ENCODE assay signal across 12 cellular contexts in the genomic region with DNA sequence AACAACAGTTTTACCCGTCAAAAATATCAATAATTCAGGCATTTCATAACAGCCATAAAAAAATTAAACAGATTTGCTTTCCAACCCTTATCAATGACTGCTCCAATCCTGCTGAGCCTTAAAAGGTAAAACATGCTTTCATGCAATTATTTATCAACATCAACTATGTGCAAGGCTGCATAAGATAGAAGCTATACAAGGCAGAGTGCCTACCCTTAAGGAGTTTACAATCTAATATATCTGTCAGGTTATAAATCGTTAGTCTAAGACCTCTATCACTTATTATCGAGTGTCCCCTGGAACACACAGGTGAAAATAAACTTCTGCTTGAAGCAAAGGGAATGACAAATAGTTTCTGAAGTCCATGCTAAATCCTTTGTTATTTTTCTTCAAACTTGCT. TPM values are rescaled to one million over a fixed set of nuclear protein-coding genes. Genes with fewer than 3 reads are reported as not detected.
DNase-seq lines count a peak whose midpoint lies in the region; ATAC-seq, FAIRE-seq and TF ChIP-seq lines count a peak whose summit lies in the region.
"Had no signal": no experiment of that assay in that cellular context is flagged by ENCODE, and none has a peak within 500 bp of the region (broad histone marks: within the 10 kb centered on the region; RNA-seq: fewer than 3 reads in every experiment).

No MANE protein-coding gene starts in this region.

- H3K27ac Mint-ChIP-seq in endodermal cell (no peak overlapping the region), type B pancreatic cell (peak overlapping the region; percentile 93)

- no peak overlapping the region for H4K5ac ChIP-seq in mesendoderm (ENCODE audit: low read length)

- no peak overlapping the region for H2BK5ac ChIP-seq in mesendoderm (ENCODE audit: low read length)

- no peaks in the 10 kb centered on the region for H3K9me2 ChIP-seq in PC-3 (replicated peaks; ENCODE audit: low read length)

- no peak for FAIRE-seq in HTR-8/SVneo (lab: Jason Lieb, UNC)
- FAIRE-seq: GM19239 had no signal

- H3K4me3 ChIP-seq in PC-3 (ENCODE audit: low read length) (peak overlapping the region; percentile 98), endodermal cell (ENCODE audit: low read length) (peak overlapping the region; percentile 97), mesendoderm (ENCODE audit: low read length) (no peak overlapping the region)

- TF ChIP-seq CTCF in PC-3 (conservative IDR thresholded peaks at IDR 0.05; ENCODE audit: low read depth, low read length) = no peak
- no peak for TF ChIP-seq CTCF in endodermal cell (conservative IDR thresholded peaks at IDR 0.05)
- TF ChIP-seq CTCF in type B pancreatic cell (conservative IDR thresholded peaks at IDR 0.05) = no peak

- H2BK120ac ChIP-seq in mesendoderm (ENCODE audit: low read depth, low read length) = no peak overlapping the region

- H3K18ac ChIP-seq in mesendoderm (ENCODE audit: low read length) = no peak overlapping the region

- no TSS peak for BruUV-seq in PC-3 (replicated peaks; lab: Mats Ljungman, UMichigan)

- WGBS in endodermal cell (ENCODE audit: insufficient coverage in 1 of 2, insufficient read length in 1 of 2), 2 experiments = 75 to 83% methylated on average over 2 to 3 of the region's 3 CpGs
- WGBS in mesendoderm (ENCODE audit: extremely low coverage, insufficient coverage, low lambda C conversion rate) = no CpG with 5 or more reads among the region's 3 CpGs

- POLR2A ChIA-PET in PC-3 (lab: Charles Lee; ENCODE audit: unreplicated experiment) = interaction anchor here (0.7 to 1.1 kb wide), 3 partner anchors 170 to 189 kb away, joined by 3 to 5 read pairs (median 3); no protein-coding TSS in a partner anchor

- H3K36me3 ChIP-seq in PC-3 (ENCODE audit: low read depth, low read length) (peaks cover 58% of the 10 kb centered on the region), endodermal cell (ENCODE audit: control insufficient read depth, insufficient read depth, low read length) (peaks cover 15% of the 10 kb centered on the region), mesendoderm (ENCODE audit: control insufficient read depth, insufficient read depth, low read length) (no peaks in the 10 kb centered on the region)
- H3K36me3 ChIP-seq: spleen had no signal

- no peak overlapping the region for H2AFZ ChIP-seq in PC-3 (ENCODE audit: low read length)

- H3K4ac ChIP-seq in mesendoderm (ENCODE audit: low read depth, low read length) = no peak overlapping the region

- no peak overlapping the region for H4K8ac ChIP-seq in mesendoderm (ENCODE audit: low read depth, low read length)

- no peak overlapping the region for H2AK5ac ChIP-seq in mesendoderm (ENCODE audit: low read length)

- H3K9me3 ChIP-seq in PC-3 (ENCODE audit: low read length) (no peaks in the 10 kb centered on the region), endodermal cell (ENCODE audit: control insufficient read depth, low read length) (no peaks in the 10 kb centered on the region)
- H3K9me3 ChIP-seq: spleen had no signal

- peak overlapping the region; percentile 85 for H3K4me3 Mint-ChIP-seq in endodermal cell
- H3K4me3 Mint-ChIP-seq in type B pancreatic cell = peak overlapping the region; percentile 90

- H3K27me3 ChIP-seq in PC-3 (ENCODE audit: low read length) (no peaks in the 10 kb centered on the region), endodermal cell (ENCODE audit: control insufficient read depth, insufficient read depth, low read length, poor library complexity, severe bottlenecking) (no peaks in the 10 kb centered on the region), mesendoderm (ENCODE audit: insufficient read depth, low read length, poor library complexity) (no peaks in the 10 kb centered on the region)

- H2BK15ac ChIP-seq in mesendoderm (replicated peaks; ENCODE audit: low read depth) = no peak overlapping the region

- no peak for ATAC-seq in PC-3
- ATAC-seq in GM21526 (IDR thresholded peaks at IDR 0.05; ENCODE audit: low FRiP score, unreplicated experiment) = no peak

- no peaks in the 10 kb centered on the region for H3K79me1 ChIP-seq in mesendoderm (ENCODE audit: low read length)

- intact Hi-C loops in PC-3 (cut with micrococcal nuclease) = no loop called here

- H3K4me1 Mint-ChIP-seq in endodermal cell (peaks cover 66% of the 10 kb centered on the region), type B pancreatic cell (ENCODE audit: unreplicated experiment) (peaks cover 70% of the 10 kb centered on the region)

- H3K23ac ChIP-seq in mesendoderm (ENCODE audit: low read length) = no peak overlapping the region

- H3K27ac ChIP-seq in PC-3 (ENCODE audit: low read length) = peak overlapping the region; percentile 68
- no peak overlapping the region for H3K27ac ChIP-seq in endodermal cell (ENCODE audit: low read depth, low read length)
- H3K27ac ChIP-seq in mesendoderm (ENCODE audit: low read depth, low read length) = no peak overlapping the region

- H3K27me3 Mint-ChIP-seq in endodermal cell (ENCODE audit: insufficient read depth) (no peaks in the 10 kb centered on the region), type B pancreatic cell (peaks cover 4% of the 10 kb centered on the region)

- H3K9me3 Mint-ChIP-seq in endodermal cell (no peaks in the 10 kb centered on the region), type B pancreatic cell (no peaks in the 10 kb centered on the region)
- H3K9me3 Mint-ChIP-seq: stimulated activated naive CD8-positive, alpha-beta T cell treated with anti-CD3 and anti-CD28 coated beads, Interleukin-15, Interleukin-2, amounts not matched to agents 100 ng/mL and 50 ng/mL, for 24 hours had no signal

- peaks cover 5% of the 10 kb centered on the region for H3K36me3 Mint-ChIP-seq in endodermal cell (ENCODE audit: low read depth)
- H3K36me3 Mint-ChIP-seq in type B pancreatic cell = peaks cover 24% of the 10 kb centered on the region

- H3K4me2 ChIP-seq in PC-3 (ENCODE audit: low read length) = peak overlapping the region; percentile 98
- no peak overlapping the region for H3K4me2 ChIP-seq in mesendoderm (ENCODE audit: low read length)

- DNase-seq in PC-3 (peak; percentile 1), endodermal cell (no peak), myocyte (ENCODE audit: low read depth) (peak; percentile 19), type B pancreatic cell (ENCODE audit: extremely low spot score, unreplicated experiment) (no peak), mesendoderm (no peak), NOMO-1 treated with dmso at 0.1 percent for 144 hours (lab: John Stamatoyannopoulos, UW; ENCODE audit: unreplicated experiment) (no peak), HTR-8/SVneo (ENCODE audit: insufficient read length, low spot score) (no peak)
- DNase-seq: NCI-H1105, spleen had no signal

- peaks cover 20% of the 10 kb centered on the region for H3F3A ChIP-seq in PC-3 (ENCODE audit: low read length, unreplicated experiment)

- H3K56ac ChIP-seq in mesendoderm (ENCODE audit: low read length) = no peak overlapping the region

- H4K20me1 ChIP-seq in PC-3 (ENCODE audit: low read length) = peaks cover 62% of the 10 kb centered on the region

- CTCF ChIA-PET in PC-3 (lab: Charles Lee) = no interaction called here

- H3K79me2 ChIP-seq in PC-3 (ENCODE audit: low read length) (peaks cover 76% of the 10 kb centered on the region), mesendoderm (ENCODE audit: control insufficient read depth, insufficient read depth, low read length) (peaks cover 47% of the 10 kb centered on the region)

- peaks cover 72% of the 10 kb centered on the region for H3K4me1 ChIP-seq in PC-3 (ENCODE audit: insufficient read depth, low read length)
- peaks cover 3% of the 10 kb centered on the region for H3K4me1 ChIP-seq in endodermal cell (ENCODE audit: control insufficient read depth, insufficient read depth, low read length)
- peaks cover 9% of the 10 kb centered on the region for H3K4me1 ChIP-seq in mesendoderm (ENCODE audit: control insufficient read depth, low read depth, low read length)

- H3K9ac ChIP-seq in PC-3 (ENCODE audit: low read length) (peak overlapping the region; percentile 90), endodermal cell (ENCODE audit: extremely low read depth, low read length, poor library complexity, severe bottlenecking) (peak overlapping the region; percentile 86), mesendoderm (ENCODE audit: low read length) (no peak overlapping the region)

RNA-seq across cellular contexts. Expression of a gene that starts 1.8 kb away (rescaled TPM):
- total RNA-seq in PC-3 (2014; rRNA removed) = 218 and 227 TPM in 2 replicates
- total RNA-seq in endodermal cell = 10 to 100 TPM; 61.4 to 72.5 TPM
- polyA plus RNA-seq in endodermal cell (2013, experiment 1 of 2) = 49.4 TPM
- 46.4 TPM for polyA plus RNA-seq in endodermal cell (2013, experiment 2 of 2)
- total RNA-seq in myocyte = 138 and 194 TPM in 2 replicates
- polyA plus RNA-seq in myocyte (2012) = 84.3 TPM
- 83.3 and 104 TPM in 2 replicates for total RNA-seq in type B pancreatic cell (ENCODE audit: low replicate concordance)
- 16.0 TPM for polyA plus RNA-seq in mesendoderm (2013, experiment 1 of 2)
- polyA plus RNA-seq in mesendoderm (2013, experiment 2 of 2) = 17.5 TPM

Comparison
In these comparisons a context has a peak if more than half of its experiments do, and no peak if none do; other contexts are left out.
1. DNase-seq: peak in PC-3 (single experiment) and myocyte (single experiment); none in endodermal cell (single experiment), type B pancreatic cell (single experiment), mesendoderm (single experiment), NOMO-1 treated with dmso at 0.1 percent for 144 hours (single experiment) and HTR-8/SVneo (single experiment).